Comparison of ENCODE assay signal across 8 cellular contexts in genomic region chr1:221335161-221336101, GRCh38.
DNase-seq lines count a peak whose midpoint lies in the region; ATAC-seq, FAIRE-seq and TF ChIP-seq lines count a peak whose summit lies in the region.

No MANE protein-coding gene starts in this region.

- no peak overlapping the region for H4K5ac ChIP-seq in mesendoderm (ENCODE audit: low read length)

- ATAC-seq in A549 (peak in 1 of 2 experiments; percentile 39; a peak in 2 of 6 replicates), HG03520 (IDR thresholded peaks at IDR 0.05; ENCODE audit: unreplicated experiment) (no peak), HG03457 (IDR thresholded peaks at IDR 0.05; ENCODE audit: unreplicated experiment) (no peak)
- no peak for ATAC-seq in effector memory CD8-positive, alpha-beta T cell (replicated peaks)

- DNase-seq in A549 (ENCODE audit: low read depth in 1 of 2, low spot score in 1 of 2) (peak in 1 of 2 experiments; percentile 9), MG63 (peak; percentile 68), coronary artery (ENCODE audit: low spot score) (peak; percentile 74), mesendoderm (peak; percentile 93), NCI-H2029 (lab: John Stamatoyannopoulos, UW) (no peak)
- DNase-seq in effector memory CD8-positive, alpha-beta T cell: no peak

- peak overlapping the region; percentile 89 for H2BK120ac ChIP-seq in mesendoderm (ENCODE audit: low read depth, low read length)

- POLR2A ChIA-PET in A549 (lab: Yijun Ruan, JAX): no interaction called here

- H3K27ac ChIP-seq in A549 (peak overlapping the region; percentile 20 to 38; a peak in 4 of 6 replicates), coronary artery (peak overlapping the region; percentile 72 to 76), mesendoderm (ENCODE audit: low read depth, low read length) (no peak overlapping the region)

- no peak overlapping the region for H3K4me3 Mint-ChIP-seq in effector memory CD8-positive, alpha-beta T cell

- peaks cover 10 to 36% of the 10 kb centered on the region in 2 donors for H3K27me3 Mint-ChIP-seq in effector memory CD8-positive, alpha-beta T cell

- H2BK15ac ChIP-seq in mesendoderm (replicated peaks; ENCODE audit: low read depth): peak overlapping the region; percentile 93

- TF ChIP-seq EP300 in A549 (IDR thresholded peaks at IDR 0.05): no peak

- no peak overlapping the region for H2BK5ac ChIP-seq in mesendoderm (ENCODE audit: low read length)

- H3K27me3 ChIP-seq in MG63 (no peaks in the 10 kb centered on the region), mesendoderm (ENCODE audit: insufficient read depth, low read length, poor library complexity) (no peaks in the 10 kb centered on the region)

- H3K4me2 ChIP-seq in A549 (peak overlapping the region; percentile 14; the same call in 1 of the 3 replicates), mesendoderm (ENCODE audit: low read length) (no peak overlapping the region)

- 61% methylated on average over 5 of the region's 5 CpGs for WGBS in A549 (ENCODE audit: missing lambda C conversion rate)
- WGBS in mesendoderm (ENCODE audit: extremely low coverage, insufficient coverage, low lambda C conversion rate): no CpG with 5 or more reads among the region's 5 CpGs

- TF ChIP-seq CTCF in A549 (IDR thresholded peaks at IDR 0.05) (no peak), coronary artery (IDR thresholded peaks at IDR 0.05) (no peak)

- H3K79me2 ChIP-seq in mesendoderm (ENCODE audit: control insufficient read depth, insufficient read depth, low read length): no peaks in the 10 kb centered on the region

- no peaks in the 10 kb centered on the region for H3K36me3 Mint-ChIP-seq in effector memory CD8-positive, alpha-beta T cell (ENCODE audit: insufficient read depth)

- peak overlapping the region; percentile 77 for H3K4ac ChIP-seq in mesendoderm (ENCODE audit: low read depth, low read length)

- H3K79me1 ChIP-seq in mesendoderm (ENCODE audit: low read length): no peaks in the 10 kb centered on the region

- no peaks in the 10 kb centered on the region for H3K4me1 Mint-ChIP-seq in effector memory CD8-positive, alpha-beta T cell (ENCODE audit: low read depth in 2 of 2)

- H3K9me3 ChIP-seq in A549: 0 out of 3 replicates have a peak, but pooled peaks cover 9% of the 10 kb centered on the region
- H3K9me3 ChIP-seq in MG63: peaks cover 18% of the 10 kb centered on the region

- H3K4me3 ChIP-seq in A549 (no peak overlapping the region), MG63 (no peak overlapping the region; the same call in 1 of the 2 replicates), coronary artery (peak overlapping the region; percentile 33), mesendoderm (ENCODE audit: low read length) (no peak overlapping the region)

- FAIRE-seq in A549 (lab: Jason Lieb, UNC): no peak

- H3K36me3 ChIP-seq in MG63 (no peaks in the 10 kb centered on the region), mesendoderm (ENCODE audit: control insufficient read depth, insufficient read depth, low read length) (no peaks in the 10 kb centered on the region)

- no peak overlapping the region for H3K27ac Mint-ChIP-seq in effector memory CD8-positive, alpha-beta T cell

- no peak overlapping the region for H3K23ac ChIP-seq in mesendoderm (ENCODE audit: low read length)

- CTCF ChIA-PET in A549 (lab: Yijun Ruan, JAX): no interaction called here

- no peak overlapping the region for H3K9ac ChIP-seq in mesendoderm (ENCODE audit: low read length)

- no peak for TF ChIP-seq RAD21 in A549 (conservative IDR thresholded peaks at IDR 0.05 in 1 of 2, IDR thresholded peaks at IDR 0.05 in 1 of 2)

- no peak overlapping the region for H4K8ac ChIP-seq in mesendoderm (ENCODE audit: low read depth, low read length)

- H2AK5ac ChIP-seq in mesendoderm (ENCODE audit: low read length): no peak overlapping the region

- TF ChIP-seq POLR2A in A549 (IDR thresholded peaks at IDR 0.05; ENCODE audit: low read length): no peak

- H3K4me1 ChIP-seq in A549: peaks cover 6% of the 10 kb centered on the region; the same call in 1 of the 3 replicates
- no peaks in the 10 kb centered on the region for H3K4me1 ChIP-seq in mesendoderm (ENCODE audit: control insufficient read depth, low read depth, low read length)

- H3K9me3 Mint-ChIP-seq in effector memory CD8-positive, alpha-beta T cell: peaks cover 5 to 11% of the 10 kb centered on the region in 2 donors

- peak overlapping the region; percentile 65 for H3K18ac ChIP-seq in mesendoderm (ENCODE audit: low read length)

- no peak overlapping the region for H3K56ac ChIP-seq in mesendoderm (ENCODE audit: low read length)

TF ChIP-seq in A549, 52 proteins besides CTCF, POLR2A, EP300 and RAD21:
- TF ChIP-seq HOXB5 (CRISPR knock-in tag; IDR thresholded peaks at IDR 0.05): no peak
- no peak for TF ChIP-seq REST (IDR thresholded peaks at IDR 0.05)
- no peak for TF ChIP-seq BHLHE40 (IDR thresholded peaks at IDR 0.05; ENCODE audit: low read depth, low read length)
- TF ChIP-seq BCL3 (IDR thresholded peaks at IDR 0.05): no peak
- no peak for TF ChIP-seq CHD4 (IDR thresholded peaks at IDR 0.05; ENCODE audit: borderline replicate concordance)
- no peak for TF ChIP-seq RNF2 (IDR thresholded peaks at IDR 0.05; ENCODE audit: borderline replicate concordance, low read depth)
- no peak for TF ChIP-seq FOXS1 (CRISPR knock-in tag; IDR thresholded peaks at IDR 0.05)
- TF ChIP-seq CBX8 (IDR thresholded peaks at IDR 0.05): no peak
- TF ChIP-seq FOSL2 (IDR thresholded peaks at IDR 0.05): no peak
- no peak for TF ChIP-seq FOSL2 (CRISPR knock-in tag; IDR thresholded peaks at IDR 0.05)
- no peak for TF ChIP-seq FOSB (CRISPR knock-in tag; IDR thresholded peaks at IDR 0.05)

Comparison
In these comparisons a context has a peak if more than half of its experiments do, and no peak if none do; other contexts are left out.
1. DNase-seq: peak in MG63 (single experiment), coronary artery (single experiment) and mesendoderm (single experiment); none in NCI-H2029 (single experiment) and effector memory CD8-positive, alpha-beta T cell (0 of 3).